Comparison of ENCODE assay signal across 32 cellular contexts in genomic region chr21:41235214-41235613, GRCh38.
DNase-seq lines count a peak whose midpoint lies in the region; ATAC-seq, FAIRE-seq and TF ChIP-seq lines count a peak whose summit lies in the region.
"Had no signal": no experiment of that assay in that cellular context is flagged by ENCODE, and none has a peak within 500 bp of the region (broad histone marks: within the 10 kb centered on the region; RNA-seq: fewer than 3 reads in every experiment).

No MANE protein-coding gene starts in this region.

- peaks cover 6% of the 10 kb centered on the region for H3K27me3 Mint-ChIP-seq in activated CD8-positive, alpha-beta T cell treated with anti-CD3 and anti-CD28 coated beads for 36 hours
- H3K27me3 Mint-ChIP-seq: activated B cell treated with CpG ODN at 0.5 μM for 24 hours, B cell had no signal

- H4K20me1 ChIP-seq in endothelial cell of umbilical vein (replicated peaks; ENCODE audit: control insufficient read depth, extremely low read depth, insufficient read depth, low read length): no peaks in the 10 kb centered on the region

- no peak overlapping the region for H3K4me3 ChIP-seq in endothelial cell of umbilical vein (replicated peaks in 1 of 3; ENCODE audit: insufficient read depth in 1 of 3, low read depth in 1 of 3, low read length in 3 of 3)
- H3K4me3 ChIP-seq in lower leg skin (ENCODE audit: low read depth, poor library complexity, severe bottlenecking): no peak overlapping the region
- no peak overlapping the region for H3K4me3 ChIP-seq in small intestine (ENCODE audit: low read depth in 1 of 2, low read length in 2 of 2)
- H3K4me3 ChIP-seq: heart left ventricle, lower lobe of right lung, prostate gland, SJSA1, transverse colon had no signal

- H3K27ac Mint-ChIP-seq in activated CD8-positive, alpha-beta T cell treated with anti-CD3 and anti-CD28 coated beads for 36 hours: no peak overlapping the region
- H3K27ac Mint-ChIP-seq: activated CD8-positive, alpha-beta memory T cell treated with anti-CD3 and anti-CD28 coated beads, Interleukin-2, amount 10 ng/mL, durations not matched to agents 7 days and 5 days; activated naive CD8-positive, alpha-beta T cell treated with anti-CD3 and anti-CD28 coated beads, Interleukin-2, amount 10 ng/mL, durations not matched to agents 7 days and 5 days; B cell; CD4-positive, alpha-beta memory T cell; endodermal cell; naive thymus-derived CD8-positive, alpha-beta T cell had no signal

- H2AFZ ChIP-seq in endothelial cell of umbilical vein (ENCODE audit: low read depth, low read length): no peak overlapping the region

- no peaks in the 10 kb centered on the region for H3K9me3 ChIP-seq in endothelial cell of umbilical vein (replicated peaks; ENCODE audit: control insufficient read depth, insufficient read depth, low read length)
- no peaks in the 10 kb centered on the region for H3K9me3 ChIP-seq in small intestine (ENCODE audit: control insufficient read depth, low read depth)
- H3K9me3 ChIP-seq: heart left ventricle, lower lobe of right lung, prostate gland, SJSA1, transverse colon had no signal

- FAIRE-seq in endothelial cell of umbilical vein (lab: Jason Lieb, UNC) (no peak), small intestine (lab: Jason Lieb, UNC) (no peak)

- no peak overlapping the region for H3K4me2 ChIP-seq in endothelial cell of umbilical vein (ENCODE audit: insufficient read depth, low read length)
- H3K4me2 ChIP-seq: KMS-11 had no signal

- H3K79me2 ChIP-seq in endothelial cell of umbilical vein (ENCODE audit: control insufficient read depth, insufficient read depth, low read length): no peaks in the 10 kb centered on the region

- 66 to 71% methylated on average over 3 of the region's 3 CpGs for WGBS in lower leg skin, 2 donors
- 47 to 51% (median 48%) methylated on average over 3 of the region's 3 CpGs for WGBS in small intestine, 3 donors

- no TSS peak for BruUV-seq in endothelial cell of umbilical vein (replicated peaks; lab: Mats Ljungman, UMichigan)

- peaks cover 2% of the 10 kb centered on the region for H3K4me1 ChIP-seq in endothelial cell of umbilical vein (ENCODE audit: control insufficient read depth, extremely low read depth, insufficient read depth, low read length)
- H3K4me1 ChIP-seq in small intestine (ENCODE audit: control insufficient read depth in 2 of 2, insufficient read depth in 1 of 2, low read depth in 1 of 2, low read length in 1 of 2): no peaks in the 10 kb centered on the region
- H3K4me1 ChIP-seq: heart left ventricle, lower lobe of right lung, prostate gland, SJSA1 had no signal

- no peaks in the 10 kb centered on the region for H3K9me3 Mint-ChIP-seq in activated CD8-positive, alpha-beta T cell treated with anti-CD3 and anti-CD28 coated beads for 36 hours
- H3K9me3 Mint-ChIP-seq: activated B cell treated with CpG ODN at 0.5 μM for 24 hours; activated naive CD8-positive, alpha-beta T cell treated with anti-CD3 and anti-CD28 coated beads, Interleukin-2, amount 10 ng/mL, durations not matched to agents 7 days and 5 days; activated T-cell treated with anti-CD3 and anti-CD28 coated beads, Interleukin-2, amount 50 U/mL, for 4 hours; naive thymus-derived CD8-positive, alpha-beta T cell had no signal

- TF ChIP-seq CTCF in endothelial cell of umbilical vein (IDR thresholded peaks at IDR 0.05; ENCODE audit: extremely low read depth in 1 of 2, insufficient read depth in 1 of 2, low read depth in 1 of 2, low read length in 2 of 2): no peak
- TF ChIP-seq CTCF in lower leg skin (IDR thresholded peaks at IDR 0.05): no peak
- TF ChIP-seq CTCF in activated CD8-positive, alpha-beta T cell treated with anti-CD3 and anti-CD28 coated beads for 36 hours (IDR thresholded peaks at IDR 0.05): no peak

- POLR2A ChIA-PET in endothelial cell of umbilical vein (lab: Charles Lee): interaction anchor here (0.5 kb wide), 1 partner anchor 66 kb away, joined by 4 read pairs; no protein-coding TSS in a partner anchor
- POLR2A ChIA-PET in activated CD8-positive, alpha-beta T cell treated with anti-CD3 and anti-CD28 coated beads for 36 hours (lab: Charles Lee): no interaction called here

- no peaks in the 10 kb centered on the region for H3K36me3 Mint-ChIP-seq in activated CD8-positive, alpha-beta T cell treated with anti-CD3 and anti-CD28 coated beads for 36 hours (ENCODE audit: low read depth)
- H3K36me3 Mint-ChIP-seq: activated CD8-positive, alpha-beta memory T cell treated with anti-CD3 and anti-CD28 coated beads, Interleukin-2, amount 10 ng/mL, durations not matched to agents 7 days and 5 days; CD4-positive, alpha-beta memory T cell; naive thymus-derived CD8-positive, alpha-beta T cell had no signal

- ATAC-seq in activated CD8-positive, alpha-beta T cell treated with anti-CD3 and anti-CD28 coated beads for 36 hours: no peak
- ATAC-seq: activated CD8-positive, alpha-beta memory T cell treated with anti-CD3 and anti-CD28 coated beads, Interleukin-2, amount 10 ng/mL, durations not matched to agents 7 days and 5 days; activated T-cell treated with anti-CD3 and anti-CD28 coated beads, Interleukin-2, amount 50 U/mL, for 4 hours; esophagus mucosa; heart left ventricle; lower lobe of right lung; naive thymus-derived CD8-positive, alpha-beta T cell; sciatic nerve had no signal

- H3K9me1 ChIP-seq in endothelial cell of umbilical vein (replicated peaks; ENCODE audit: control insufficient read depth, extremely low read depth, insufficient read depth, low read length): no peaks in the 10 kb centered on the region

- no peak overlapping the region for H3K4me3 Mint-ChIP-seq in activated CD8-positive, alpha-beta T cell treated with anti-CD3 and anti-CD28 coated beads for 36 hours
- H3K4me3 Mint-ChIP-seq: activated B cell treated with CpG ODN at 0.5 μM for 24 hours; activated CD8-positive, alpha-beta memory T cell treated with anti-CD3 and anti-CD28 coated beads, Interleukin-2, amount 10 ng/mL, durations not matched to agents 7 days and 5 days; activated naive CD8-positive, alpha-beta T cell treated with anti-CD3 and anti-CD28 coated beads, Interleukin-2, amount 10 ng/mL, durations not matched to agents 7 days and 5 days; activated T-cell treated with anti-CD3 and anti-CD28 coated beads, Interleukin-2, amount 50 U/mL, for 4 hours; B cell; CD4-positive, alpha-beta memory T cell; endodermal cell; naive thymus-derived CD8-positive, alpha-beta T cell had no signal

- TF ChIP-seq POLR2A in endothelial cell of umbilical vein (IDR thresholded peaks at IDR 0.05; ENCODE audit: low read depth, low read length) (no peak), lower leg skin (IDR thresholded peaks at IDR 0.05) (no peak)

- intact Hi-C loops in endothelial cell of umbilical vein (cut with micrococcal nuclease): no loop called here
- intact Hi-C loops in lower leg skin (cut with DNase I; ENCODE audit: low total_unique reads): no loop called here
- intact Hi-C loops in activated CD8-positive, alpha-beta T cell treated with anti-CD3 and anti-CD28 coated beads for 36 hours (cut with micrococcal nuclease): no loop called here

- no peak overlapping the region for H3K9ac ChIP-seq in endothelial cell of umbilical vein (replicated peaks; ENCODE audit: extremely low read depth, insufficient read depth, low read length)
- H3K9ac ChIP-seq: KMS-11 had no signal

- H3K4me1 Mint-ChIP-seq in activated CD8-positive, alpha-beta T cell treated with anti-CD3 and anti-CD28 coated beads for 36 hours (ENCODE audit: low read depth): no peaks in the 10 kb centered on the region
- H3K4me1 Mint-ChIP-seq: activated CD8-positive, alpha-beta memory T cell treated with anti-CD3 and anti-CD28 coated beads, Interleukin-2, amount 10 ng/mL, durations not matched to agents 7 days and 5 days; CD4-positive, alpha-beta memory T cell; endodermal cell had no signal

- H3K27ac ChIP-seq in endothelial cell of umbilical vein (ENCODE audit: insufficient read depth, low read depth, low read length) (no peak overlapping the region), small intestine (ENCODE audit: low read depth in 1 of 2, low read length in 1 of 2) (no peak overlapping the region)
- H3K27ac ChIP-seq: heart left ventricle, KMS-11, lower lobe of right lung, prostate gland, RWPE1, SJSA1, transverse colon had no signal

- peak; percentile 40 for DNase-seq in COR-L47 (lab: John Stamatoyannopoulos, UW)
- DNase-seq in NCI-H1092 (lab: John Stamatoyannopoulos, UW): peak; percentile 65
- peak; percentile 65 for DNase-seq in NCI-H69 (lab: John Stamatoyannopoulos, UW)
- DNase-seq in endothelial cell of umbilical vein (ENCODE audit: low read depth, low spot score): peak; percentile 38
- no peak for DNase-seq in lower leg skin (ENCODE audit: low spot score in 2 of 2)
- DNase-seq in activated CD8-positive, alpha-beta T cell treated with anti-CD3 and anti-CD28 coated beads for 36 hours: no peak
- no peak for DNase-seq in small intestine
- DNase-seq in ureter (ENCODE audit: low spot score): no peak
- DNase-seq: activated B cell treated with CpG ODN at 0.5 μM for 24 hours; activated CD8-positive, alpha-beta memory T cell treated with anti-CD3 and anti-CD28 coated beads, Interleukin-2, amount 10 ng/mL, durations not matched to agents 7 days and 5 days; activated gamma-delta T cell treated with Interleukin-2 at 50 U/mL for 16 hours; activated naive CD8-positive, alpha-beta T cell treated with anti-CD3 and anti-CD28 coated beads, Interleukin-2, amount 10 ng/mL, durations not matched to agents 7 days and 5 days; activated T-cell treated with anti-CD3 and anti-CD28 coated beads, Interleukin-2, amount 50 U/mL, for 4 hours; caudate nucleus; CD4-positive, alpha-beta memory T cell; endodermal cell; foreskin melanocyte; heart left ventricle; lower lobe of right lung; naive thymus-derived CD8-positive, alpha-beta T cell; NCI-H146; NCI-H2227 treated with DMSO at 0.1 percent for 48 hours; nucleus accumbens; stimulated activated CD4-positive, alpha-beta T cell treated with anti-CD3 and anti-CD28 coated beads, Interleukin-4, amount 100 ng/mL, for 4 hours; transverse colon had no signal

- dilution Hi-C loops in endothelial cell of umbilical vein (cut with MboI; ENCODE audit: extremely low pct_ligation_motif_present, low sequenced_read_pairs): no loop called here

- H3K27me3 ChIP-seq in endothelial cell of umbilical vein (ENCODE audit: control insufficient read depth in 2 of 2, insufficient read depth in 2 of 2, low read length in 2 of 2) (no peaks in the 10 kb centered on the region), small intestine (ENCODE audit: control insufficient read depth in 2 of 2, insufficient read depth in 2 of 2, low read length in 2 of 2) (no peaks in the 10 kb centered on the region)
- H3K27me3 ChIP-seq: heart left ventricle, SJSA1, transverse colon had no signal

- CTCF ChIA-PET in endothelial cell of umbilical vein (lab: Charles Lee): interaction anchor here (0.8 kb wide), 1 partner anchor 64 kb away, joined by 3 read pairs; no protein-coding TSS in a partner anchor
- CTCF ChIA-PET in activated CD8-positive, alpha-beta T cell treated with anti-CD3 and anti-CD28 coated beads for 36 hours (lab: Charles Lee): no interaction called here

- H3K36me3 ChIP-seq in endothelial cell of umbilical vein (ENCODE audit: control insufficient read depth in 2 of 2, extremely low read depth in 1 of 2, insufficient read depth in 2 of 2, low read length in 2 of 2) (peaks cover 3 to 7% of the 10 kb centered on the region in 2 experiments), small intestine (ENCODE audit: control insufficient read depth in 2 of 2, insufficient read depth in 2 of 2, low read length in 2 of 2) (peaks cover 0 to 2% of the 10 kb centered on the region in 2 donors)
- H3K36me3 ChIP-seq: prostate gland, SJSA1 had no signal

Comparison
In these comparisons a context has a peak if more than half of its experiments do, and no peak if none do; other contexts are left out.
1. DNase-seq: peak in COR-L47 (single experiment), NCI-H1092 (single experiment), NCI-H69 (single experiment) and endothelial cell of umbilical vein (single experiment); none in lower leg skin (0 of 2), activated CD8-positive, alpha-beta T cell treated with anti-CD3 and anti-CD28 coated beads for 36 hours (single experiment), small intestine (single experiment) and ureter (single experiment).